9 cellular contexts compared by ENCODE assay signal in the genomic region with DNA sequence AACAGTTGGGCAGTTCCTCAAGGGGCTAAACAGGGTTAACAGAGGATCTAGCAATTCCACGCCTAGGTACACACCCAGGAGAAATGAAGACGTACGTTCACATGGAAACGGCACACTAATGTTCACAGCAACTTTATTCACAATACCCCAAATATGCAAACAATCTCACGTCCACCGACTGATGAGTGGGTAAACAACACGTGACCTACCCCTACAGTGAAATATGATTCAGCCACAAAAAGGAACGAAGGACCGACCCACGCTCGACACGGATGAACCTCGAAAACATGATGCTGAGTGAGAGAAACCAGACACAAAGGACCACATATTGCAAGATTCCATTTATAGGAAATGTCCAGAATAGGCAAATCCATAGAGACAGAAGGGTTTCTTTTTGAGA.
A peak's percentile ranks its signal among the peaks of the same experiment; 100 is the strongest.
DNase-seq lines count a peak whose midpoint lies in the region; TF ChIP-seq lines count a peak whose summit lies in the region.
"Had no signal": no experiment of that assay in that cellular context is flagged by ENCODE, and none has a peak within 500 bp of the region (broad histone marks: within the 10 kb centered on the region; RNA-seq: fewer than 3 reads in every experiment).

No MANE protein-coding gene starts in this region.

- no peaks in the 10 kb centered on the region for H3K9me2 ChIP-seq in PC-9 (ENCODE audit: insufficient read depth)

- no peaks in the 10 kb centered on the region for H3K9me3 Mint-ChIP-seq in activated T-helper 1 cell treated with anti-CD3 and anti-CD28 coated beads, Interleukin-12 subunit alpha, Interleukin-12 subunit beta, Interleukin-2, Interleukin-4 antibody, amounts not matched to agents 30 ng/mL and 10 ng/mL and 1 ng/mL, durations not matched to agents 14 hours and 24 hours and 36 hours

- H3K4me3 Mint-ChIP-seq in activated T-helper 1 cell treated with anti-CD3 and anti-CD28 coated beads, Interleukin-12 subunit alpha, Interleukin-12 subunit beta, Interleukin-2, Interleukin-4 antibody, amounts not matched to agents 30 ng/mL and 10 ng/mL and 1 ng/mL, durations not matched to agents 14 hours and 24 hours and 36 hours, result no peak overlapping the region

- H3K9me3 ChIP-seq in PC-9 (ENCODE audit: insufficient read depth, low read depth) (no peaks in the 10 kb centered on the region), esophagus muscularis mucosa (no peaks in the 10 kb centered on the region), BE2C (no peaks in the 10 kb centered on the region)

- TF ChIP-seq EP300 in esophagus muscularis mucosa (IDR thresholded peaks at IDR 0.05), result no peak

- 0 out of 2 replicates have a peak overlapping the region, but pooled peaks have one; percentile 64 for H3K4me2 ChIP-seq in PC-9

- intact Hi-C loops in PC-9 (cut with micrococcal nuclease; ENCODE audit: unreplicated experiment), result loop anchor here (1.0 to 5.0 kb wide), 2 partner anchors 58 to 113 kb away; a partner anchor contains a TSS
- intact Hi-C loops in esophagus muscularis mucosa (cut with DNase I), result no loop called here
- intact Hi-C loops in activated T-helper 1 cell treated with anti-CD3 and anti-CD28 coated beads, Interleukin-12 subunit alpha, Interleukin-12 subunit beta, Interleukin-2, Interleukin-4 antibody, amounts not matched to agents 30 ng/mL and 10 ng/mL and 1 ng/mL, durations not matched to agents 14 hours and 24 hours and 36 hours (cut with micrococcal nuclease), result loop anchor here (5.0 to 10.0 kb wide), 3 partner anchors 93 to 470 kb away; a partner anchor contains a TSS

- H3K36me3 ChIP-seq in PC-9 (ENCODE audit: low read depth) (no peaks in the 10 kb centered on the region), esophagus muscularis mucosa (peaks cover 6 to 47% (median 28%) of the 10 kb centered on the region in 4 donors), rectal smooth muscle tissue (ENCODE audit: control insufficient read depth, insufficient read depth, low read length) (peaks cover 21% of the 10 kb centered on the region), BE2C (peaks cover 31% of the 10 kb centered on the region)

- H3K4me1 Mint-ChIP-seq in activated T-helper 1 cell treated with anti-CD3 and anti-CD28 coated beads, Interleukin-12 subunit alpha, Interleukin-12 subunit beta, Interleukin-2, Interleukin-4 antibody, amounts not matched to agents 30 ng/mL and 10 ng/mL and 1 ng/mL, durations not matched to agents 14 hours and 24 hours and 36 hours (ENCODE audit: low read depth), result peaks cover 46% of the 10 kb centered on the region

- H3F3A ChIP-seq in PC-9 (ENCODE audit: insufficient read depth, low read depth), result peaks cover 35% of the 10 kb centered on the region

- H3K4me3 ChIP-seq in PC-9 (no peak overlapping the region), esophagus muscularis mucosa (no peak overlapping the region), rectal smooth muscle tissue (ENCODE audit: low read length) (peak overlapping the region; percentile 40), BE2C (ENCODE audit: low read depth, low read length) (no peak overlapping the region)

- peaks cover 2% of the 10 kb centered on the region for H3K27me3 Mint-ChIP-seq in activated T-helper 1 cell treated with anti-CD3 and anti-CD28 coated beads, Interleukin-12 subunit alpha, Interleukin-12 subunit beta, Interleukin-2, Interleukin-4 antibody, amounts not matched to agents 30 ng/mL and 10 ng/mL and 1 ng/mL, durations not matched to agents 14 hours and 24 hours and 36 hours (ENCODE audit: insufficient read depth)

- TF ChIP-seq POLR2A in esophagus muscularis mucosa (IDR thresholded peaks at IDR 0.05; ENCODE audit: low read depth), result no peak

- H4K20me1 ChIP-seq in PC-9 (ENCODE audit: insufficient read depth), result no peaks in the 10 kb centered on the region; the same call in none of the 2 replicates

- no peak overlapping the region for H2AFZ ChIP-seq in PC-9

- no peaks in the 10 kb centered on the region for H3K27me3 ChIP-seq in PC-9 (ENCODE audit: insufficient read depth, low read depth)
- no peaks in the 10 kb centered on the region for H3K27me3 ChIP-seq in esophagus muscularis mucosa
- H3K27me3 ChIP-seq in rectal smooth muscle tissue (ENCODE audit: control insufficient read depth, insufficient read depth, low read length), result no peaks in the 10 kb centered on the region
- no peaks in the 10 kb centered on the region for H3K27me3 ChIP-seq in BE2C

- H3K9ac ChIP-seq in rectal smooth muscle tissue (ENCODE audit: low read length), result no peak overlapping the region

- TF ChIP-seq CTCF in PC-9 (conservative IDR thresholded peaks at IDR 0.05), result no peak
- TF ChIP-seq CTCF in esophagus muscularis mucosa (IDR thresholded peaks at IDR 0.05), result no peak
- TF ChIP-seq CTCF in BE2C (IDR thresholded peaks at IDR 0.05; ENCODE audit: low read depth, low read length), result no peak

- peak; percentile 72 for DNase-seq in EH (ENCODE audit: low read depth)
- no peak for DNase-seq in PC-9
- DNase-seq in esophagus muscularis mucosa (ENCODE audit: extremely low spot score), result no peak
- no peak for DNase-seq in BE2C
- DNase-seq in activated T-helper 1 cell treated with anti-CD3 and anti-CD28 coated beads, Interleukin-12 subunit alpha, Interleukin-12 subunit beta, Interleukin-2, Interleukin-4 antibody, amounts not matched to agents 30 ng/mL and 10 ng/mL and 1 ng/mL, durations not matched to agents 14 hours and 24 hours and 36 hours (ENCODE audit: low spot score), result no peak
- DNase-seq in stimulated activated naive CD4-positive, alpha-beta T cell (lab: John Stamatoyannopoulos, UW), result no peak
- no peak for DNase-seq in activated gamma-delta T cell treated with Interleukin-2 at 50 U/mL for 16 hours
- DNase-seq: NCI-H146 had no signal

- WGBS in esophagus muscularis mucosa, result 38% methylated on average over 13 of the region's 13 CpGs

- no peak overlapping the region for H3K27ac Mint-ChIP-seq in activated T-helper 1 cell treated with anti-CD3 and anti-CD28 coated beads, Interleukin-12 subunit alpha, Interleukin-12 subunit beta, Interleukin-2, Interleukin-4 antibody, amounts not matched to agents 30 ng/mL and 10 ng/mL and 1 ng/mL, durations not matched to agents 14 hours and 24 hours and 36 hours

- H3K79me2 ChIP-seq in PC-9 (ENCODE audit: low read depth), result peaks cover 31% of the 10 kb centered on the region

- H3K36me3 Mint-ChIP-seq in activated T-helper 1 cell treated with anti-CD3 and anti-CD28 coated beads, Interleukin-12 subunit alpha, Interleukin-12 subunit beta, Interleukin-2, Interleukin-4 antibody, amounts not matched to agents 30 ng/mL and 10 ng/mL and 1 ng/mL, durations not matched to agents 14 hours and 24 hours and 36 hours (ENCODE audit: low read depth), result peaks cover 15% of the 10 kb centered on the region

- H3K27ac ChIP-seq in PC-9, result peak overlapping the region; percentile 60; the same call in 1 of the 2 replicates
- H3K27ac ChIP-seq in esophagus muscularis mucosa (replicated peaks in 1 of 4), result peak overlapping the region; percentile 65 to 91 (median 84)
- H3K27ac ChIP-seq in rectal smooth muscle tissue (ENCODE audit: low read depth, low read length), result peak overlapping the region; percentile 74

- BruUV-seq in PC-9 (replicated peaks; lab: Mats Ljungman, UMichigan), result no TSS peak

- CTCF ChIA-PET in PC-9 (lab: Charles Lee), result no interaction called here

- H3K4me1 ChIP-seq in PC-9 (replicated peaks; ENCODE audit: insufficient read depth), result peaks cover 32% of the 10 kb centered on the region
- H3K4me1 ChIP-seq in esophagus muscularis mucosa, result peaks cover 68 to 90% (median 75%) of the 10 kb centered on the region in 4 donors
- H3K4me1 ChIP-seq in rectal smooth muscle tissue (ENCODE audit: control insufficient read depth, insufficient read depth, low read length), result peaks cover 47% of the 10 kb centered on the region
- peaks cover 32% of the 10 kb centered on the region for H3K4me1 ChIP-seq in BE2C

- POLR2A ChIA-PET in PC-9 (lab: Charles Lee; ENCODE audit: unreplicated experiment), result interaction anchor here (0.6 kb wide), 1 partner anchor 1204 kb away, joined by 3 read pairs; no protein-coding TSS in a partner anchor
